10 cellular contexts compared by ENCODE assay signal in genomic region chr16:592518-593306, GRCh38. TPM values are rescaled to one million over a fixed set of nuclear protein-coding genes. Genes with fewer than 3 reads are reported as not detected.
DNase-seq lines count a peak whose midpoint lies in the region; ATAC-seq and TF ChIP-seq lines count a peak whose summit lies in the region.
"Had no signal": no experiment of that assay in that cellular context is flagged by ENCODE, and none has a peak within 500 bp of the region (broad histone marks: within the 10 kb centered on the region; RNA-seq: fewer than 3 reads in every experiment).

No MANE protein-coding gene starts in this region.

- H3K27me3 ChIP-seq in body of pancreas (no peaks in the 10 kb centered on the region), muscle layer of duodenum (ENCODE audit: low read depth, low read length) (no peaks in the 10 kb centered on the region)
- H3K27me3 ChIP-seq: SJSA1 had no signal

- peaks cover 57% of the 10 kb centered on the region for H3K4me1 Mint-ChIP-seq in stimulated activated naive CD8-positive, alpha-beta T cell treated with anti-CD3 and anti-CD28 coated beads, Interleukin-15, amount 100 ng/mL, for 72 hours

- H3K36me3 ChIP-seq in body of pancreas (replicated peaks in 1 of 2; ENCODE audit: insufficient read depth in 1 of 2, low read depth in 2 of 2) (no peaks in the 10 kb centered on the region), muscle layer of duodenum (ENCODE audit: control insufficient read depth in 1 of 2, insufficient read depth in 2 of 2, low read length in 2 of 2) (no peaks in the 10 kb centered on the region)

- intact Hi-C loops in body of pancreas (cut with DNase I), result no loop called here

- no peak overlapping the region for H3K27ac Mint-ChIP-seq in stimulated activated naive CD8-positive, alpha-beta T cell treated with anti-CD3 and anti-CD28 coated beads, Interleukin-15, amount 100 ng/mL, for 72 hours
- H3K27ac Mint-ChIP-seq: stimulated activated naive CD8-positive, alpha-beta T cell treated with anti-CD3 and anti-CD28 coated beads, Interleukin-15, Interleukin-2, amounts not matched to agents 100 ng/mL and 50 ng/mL, for 24 hours had no signal

- TF ChIP-seq POLR2A in body of pancreas (IDR thresholded peaks at IDR 0.05), result peak in 1 of 3 donors; percentile 49

- DNase-seq in COR-L47 (lab: John Stamatoyannopoulos, UW) (peak; percentile 81), NCI-H1417 treated with DMSO at 0.1 percent for 48 hours (lab: John Stamatoyannopoulos, UW) (peak; percentile 9), body of pancreas (peak; percentile 72 to 87 (median 82)), iPS-NIHi7 (ENCODE audit: extremely low spot score) (no peak), iPS-NIHi11 (ENCODE audit: low spot score) (no peak)
- DNase-seq in activated effector memory CD4-positive, alpha-beta T cell treated with anti-CD3 and anti-CD28 coated beads, Interleukin-2, amount 50 U/mL, for 16 hours, result no peak
- DNase-seq in stimulated activated naive CD8-positive, alpha-beta T cell treated with anti-CD3 and anti-CD28 coated beads, Interleukin-15, amount 100 ng/mL, for 72 hours, result no peak

- TF ChIP-seq CTCF in body of pancreas (IDR thresholded peaks at IDR 0.05), result peak in 2 of 7 experiments; percentile 34 to 49

- H3K27ac ChIP-seq in body of pancreas (peak overlapping the region; percentile 91 to 95 (median 94)), muscle layer of duodenum (ENCODE audit: low read length) (peak overlapping the region; percentile 89)
- H3K27ac ChIP-seq: SJSA1 had no signal

- H3K4me3 ChIP-seq in body of pancreas (no peak overlapping the region), muscle layer of duodenum (ENCODE audit: low read depth in 1 of 2, low read length in 2 of 2) (no peak overlapping the region)
- H3K4me3 ChIP-seq: SJSA1 had no signal

- 20 to 44% methylated on average over 4 to 24 of the region's 24 CpGs for whole genome bisulfite sequencing in body of pancreas, 2 donors

- no peaks in the 10 kb centered on the region for H3K9me3 ChIP-seq in body of pancreas
- no peaks in the 10 kb centered on the region for H3K9me3 ChIP-seq in muscle layer of duodenum (ENCODE audit: control insufficient read depth in 1 of 2, low read length in 2 of 2)
- H3K9me3 ChIP-seq: SJSA1 had no signal

- H3K27me3 Mint-ChIP-seq in stimulated activated naive CD8-positive, alpha-beta T cell treated with anti-CD3 and anti-CD28 coated beads, Interleukin-15, amount 100 ng/mL, for 72 hours, result no peaks in the 10 kb centered on the region
- H3K27me3 Mint-ChIP-seq: stimulated activated naive CD8-positive, alpha-beta T cell treated with anti-CD3 and anti-CD28 coated beads, Interleukin-15, Interleukin-2, amounts not matched to agents 100 ng/mL and 50 ng/mL, for 24 hours had no signal

- H3K9me3 Mint-ChIP-seq in stimulated activated naive CD8-positive, alpha-beta T cell treated with anti-CD3 and anti-CD28 coated beads, Interleukin-15, amount 100 ng/mL, for 72 hours, result no peaks in the 10 kb centered on the region
- H3K9me3 Mint-ChIP-seq: stimulated activated naive CD8-positive, alpha-beta T cell treated with anti-CD3 and anti-CD28 coated beads, Interleukin-15, Interleukin-2, amounts not matched to agents 100 ng/mL and 50 ng/mL, for 24 hours had no signal

- H3K4me3 Mint-ChIP-seq in stimulated activated naive CD8-positive, alpha-beta T cell treated with anti-CD3 and anti-CD28 coated beads, Interleukin-15, amount 100 ng/mL, for 72 hours, result no peak overlapping the region
- H3K4me3 Mint-ChIP-seq: stimulated activated naive CD8-positive, alpha-beta T cell treated with anti-CD3 and anti-CD28 coated beads, Interleukin-15, Interleukin-2, amounts not matched to agents 100 ng/mL and 50 ng/mL, for 24 hours had no signal

- no peak for ATAC-seq in body of pancreas
- ATAC-seq in stimulated activated naive CD8-positive, alpha-beta T cell treated with anti-CD3 and anti-CD28 coated beads, Interleukin-15, amount 100 ng/mL, for 72 hours, result no peak

- H3K4me1 ChIP-seq in body of pancreas, result peaks cover 75% of the 10 kb centered on the region
- peaks cover 15 to 25% of the 10 kb centered on the region in 2 donors for H3K4me1 ChIP-seq in muscle layer of duodenum (ENCODE audit: control insufficient read depth in 1 of 2, insufficient read depth in 2 of 2, low read length in 2 of 2)

RNA-seq across cellular contexts. Expression of gene RAB40C, which starts 2.8 kb away (rescaled TPM):
- 10 to 100 TPM; 37.2 to 41.0 TPM for total RNA-seq in body of pancreas

RNA-seq across cellular contexts. Expression of gene PIGQ, which starts 22.9 kb away (rescaled TPM):
- 10 to 100 TPM; 76.5 to 83.1 TPM for total RNA-seq in body of pancreas

RNA-seq across cellular contexts. Expression of gene NHLRC4, which starts 25.9 kb away (rescaled TPM):
- total RNA-seq in body of pancreas, result under 1 TPM in 1 of 2 donors, not detected in 1; 0.52 TPM

RNA-seq across cellular contexts. Expression of gene PRR35, which starts 32.5 kb away (rescaled TPM):
- total RNA-seq in body of pancreas, result not detected
- total RNA-seq: SJSA1 had no signal

RNA-seq across cellular contexts. Expression of gene WFIKKN1, which starts 38.1 kb away (rescaled TPM):
- 1 to 10 TPM; 3.9 to 5.6 TPM for total RNA-seq in body of pancreas

Comparison
In these comparisons a context has a peak if more than half of its experiments do, and no peak if none do; other contexts are left out.
1. DNase-seq: peak in COR-L47 (single experiment), NCI-H1417 treated with DMSO at 0.1 percent for 48 hours (single experiment) and body of pancreas (4 of 4); none in activated effector memory CD4-positive, alpha-beta T cell treated with anti-CD3 and anti-CD28 coated beads, Interleukin-2, amount 50 U/mL, for 16 hours (single experiment), iPS-NIHi7 (single experiment), iPS-NIHi11 (single experiment) and stimulated activated naive CD8-positive, alpha-beta T cell treated with anti-CD3 and anti-CD28 coated beads, Interleukin-15, amount 100 ng/mL, for 72 hours (0 of 2).